In the genomic region with DNA sequence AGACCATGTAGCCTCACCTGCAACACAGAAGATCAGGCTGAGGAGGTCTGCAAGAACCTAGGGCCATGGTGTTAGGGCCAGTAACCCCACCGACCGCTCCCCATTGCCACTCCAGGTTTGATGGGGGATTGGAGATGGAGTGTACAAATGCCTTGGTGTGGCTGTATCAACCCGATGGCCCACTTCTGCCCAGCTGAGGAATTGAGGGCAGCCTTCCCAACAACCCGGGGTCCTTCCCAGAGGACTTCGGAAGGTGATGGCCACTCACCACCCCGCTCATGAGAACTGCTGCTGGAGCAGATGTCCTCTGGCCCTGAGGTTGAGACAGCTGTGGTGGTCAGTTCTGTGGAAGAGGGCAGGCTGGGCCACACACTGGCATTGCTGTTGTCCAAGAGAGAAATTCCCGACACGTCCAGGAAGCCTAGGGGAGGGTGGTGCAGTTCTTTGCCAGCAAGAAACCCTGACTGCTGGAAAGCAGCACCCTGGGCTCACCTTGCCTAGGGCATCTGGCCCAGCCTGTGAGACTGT, we compare ENCODE assay signal across 20 cellular contexts. TPM values are rescaled to one million over a fixed set of nuclear protein-coding genes. Genes with fewer than 3 reads are reported as not detected.
"Had no signal": no experiment of that assay in that cellular context is flagged by ENCODE, and none has a peak within 500 bp of the region (broad histone marks: within the 10 kb centered on the region; RNA-seq: fewer than 3 reads in every experiment).

No MANE protein-coding gene starts in this region.

- ATAC-seq: foreskin keratinocyte; left colon; left ventricle myocardium superior; naive thymus-derived CD8-positive, alpha-beta T cell; pancreas; right cardiac atrium; stimulated activated memory B cell treated with anti-CD40 and anti-IgM and Interleukin-4, amounts not matched to agents 10 μg/mL and 1 μg/mL and 100 μg/mL, for 72 hours; stimulated activated naive CD8-positive, alpha-beta T cell treated with anti-CD3 and anti-CD28 coated beads, Interleukin-15, amount 100 ng/mL, for 72 hours had no signal

- H3K4me1 ChIP-seq: colonic mucosa, foreskin keratinocyte, pancreas had no signal

- H3K27me3 ChIP-seq: colonic mucosa, foreskin keratinocyte, pancreas, testis, tibial nerve had no signal

- H3K9me3 Mint-ChIP-seq: immature natural killer cell; naive thymus-derived CD8-positive, alpha-beta T cell; stimulated activated memory B cell treated with anti-CD40 and anti-IgM and Interleukin-4, amounts not matched to agents 10 μg/mL and 1 μg/mL and 100 μg/mL, for 72 hours; stimulated activated naive CD8-positive, alpha-beta T cell treated with anti-CD3 and anti-CD28 coated beads, Interleukin-15, amount 100 ng/mL, for 72 hours had no signal

- H3K27me3 Mint-ChIP-seq: naive thymus-derived CD8-positive, alpha-beta T cell; progenitor cell of endocrine pancreas; stimulated activated memory B cell treated with anti-CD40 and anti-IgM and Interleukin-4, amounts not matched to agents 10 μg/mL and 1 μg/mL and 100 μg/mL, for 72 hours; stimulated activated naive CD8-positive, alpha-beta T cell treated with anti-CD3 and anti-CD28 coated beads, Interleukin-15, amount 100 ng/mL, for 72 hours had no signal

- H3K27ac Mint-ChIP-seq: immature natural killer cell; progenitor cell of endocrine pancreas; stimulated activated memory B cell treated with anti-CD40 and anti-IgM and Interleukin-4, amounts not matched to agents 10 μg/mL and 1 μg/mL and 100 μg/mL, for 72 hours had no signal

- DNase-seq: cerebellar nuclear complex; colonic mucosa; dermis blood vessel endothelial cell; foreskin keratinocyte; immature natural killer cell; kidney; left colon; left ventricle myocardium superior; mesendoderm; naive thymus-derived CD8-positive, alpha-beta T cell; stimulated activated CD4-positive, alpha-beta T cell treated with anti-CD3 and anti-CD28 coated beads, Interleukin-4, amount 100 ng/mL, for 1 hour; stimulated activated CD8-positive, alpha-beta memory T cell treated with anti-CD3 and anti-CD28 coated beads, Interleukin-4, amount 100 ng/mL, for 48 hours; stimulated activated naive CD8-positive, alpha-beta T cell treated with anti-CD3 and anti-CD28 coated beads, Interleukin-15, amount 100 ng/mL, for 72 hours; testis had no signal

- H3K9me3 ChIP-seq: colonic mucosa, pancreas, testis, tibial nerve had no signal

- H3K4me3 ChIP-seq: colonic mucosa, pancreas, testis, tibial nerve had no signal

- H3K27ac ChIP-seq: colonic mucosa, foreskin keratinocyte, testis had no signal

- H3K4me3 Mint-ChIP-seq: immature natural killer cell; naive thymus-derived CD8-positive, alpha-beta T cell; stimulated activated memory B cell treated with anti-CD40 and anti-IgM and Interleukin-4, amounts not matched to agents 10 μg/mL and 1 μg/mL and 100 μg/mL, for 72 hours; stimulated activated naive CD8-positive, alpha-beta T cell treated with anti-CD3 and anti-CD28 coated beads, Interleukin-15, amount 100 ng/mL, for 72 hours had no signal

RNA-seq across cellular contexts. Expression of gene SCN11A, which starts 46.8 kb away (rescaled TPM):
- total RNA-seq: epithelial cell of proximal tubule, foreskin keratinocyte, left ventricle myocardium superior had no signal
- polyA plus RNA-seq: foreskin keratinocyte; immature natural killer cell; naive thymus-derived CD8-positive, alpha-beta T cell; right cardiac atrium had no signal
